In the genomic region with DNA sequence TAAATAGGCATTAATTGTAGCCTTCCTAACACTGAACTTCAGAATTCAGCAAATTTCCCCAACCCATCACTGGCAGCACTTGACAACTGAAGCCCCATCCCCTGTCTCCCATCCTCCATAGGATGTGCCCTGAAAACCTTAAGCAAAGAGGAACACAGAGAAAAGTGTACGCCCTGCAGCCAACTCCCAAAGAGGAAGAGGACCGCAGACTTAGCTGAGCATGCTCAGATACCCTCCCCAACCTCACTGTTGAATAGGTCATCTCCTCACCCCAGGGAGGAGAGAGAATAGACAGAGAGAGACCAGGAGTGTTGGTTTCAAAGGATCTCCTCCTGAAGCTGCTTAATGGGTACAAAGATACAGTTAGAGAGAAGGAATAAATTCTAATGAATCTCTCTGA, we compare ENCODE assay signal across 22 cellular contexts. TPM values are rescaled to one million over a fixed set of nuclear protein-coding genes. Genes with fewer than 3 reads are reported as not detected.
DNase-seq lines count a peak whose midpoint lies in the region; ATAC-seq and TF ChIP-seq lines count a peak whose summit lies in the region.
"Had no signal": no experiment of that assay in that cellular context is flagged by ENCODE, and none has a peak within 500 bp of the region (broad histone marks: within the 10 kb centered on the region; RNA-seq: fewer than 3 reads in every experiment).

No MANE protein-coding gene starts in this region.

- intact Hi-C loops in head of caudate nucleus (cut with DNase I), result no loop called here
- intact Hi-C loops in PC-3 (cut with micrococcal nuclease), result no loop called here

- H3K27ac ChIP-seq in PC-3 (ENCODE audit: low read length), result no peak overlapping the region
- H3K27ac ChIP-seq: ascending aorta, WERI-Rb-1 had no signal

- peak overlapping the region; percentile 42 for H3K4me3 Mint-ChIP-seq in activated CD4-positive, alpha-beta T cell treated with anti-CD3 and anti-CD28 coated beads, Interleukin-2, amount 10 ng/mL, durations not matched to agents 7 days and 5 days
- H3K4me3 Mint-ChIP-seq in T-cell, result peak overlapping the region; percentile 61 to 72 (median 64)
- H3K4me3 Mint-ChIP-seq: endodermal cell had no signal

- peaks cover 93% of the 10 kb centered on the region for H3K4me1 Mint-ChIP-seq in activated CD4-positive, alpha-beta T cell treated with anti-CD3 and anti-CD28 coated beads, Interleukin-2, amount 10 ng/mL, durations not matched to agents 7 days and 5 days
- H3K4me1 Mint-ChIP-seq in T-cell, result peaks cover 75 to 93% (median 92%) of the 10 kb centered on the region in 3 donors
- H3K4me1 Mint-ChIP-seq: endodermal cell had no signal

- TF ChIP-seq CTCF in PC-3 (conservative IDR thresholded peaks at IDR 0.05; ENCODE audit: low read depth, low read length), result no peak

- no peak overlapping the region for H3K9ac ChIP-seq in PC-3 (ENCODE audit: low read length)

- H3K27ac Mint-ChIP-seq in activated CD4-positive, alpha-beta T cell treated with anti-CD3 and anti-CD28 coated beads, Interleukin-2, amount 10 ng/mL, durations not matched to agents 7 days and 5 days, result peak overlapping the region; percentile 90
- H3K27ac Mint-ChIP-seq in T-cell, result peak overlapping the region; percentile 95 to 99
- H3K27ac Mint-ChIP-seq in activated naive CD4-positive, alpha-beta T cell treated with anti-CD3 and anti-CD28 coated beads, Interleukin-2, amount 50 U/mL, for 72 hours, result peak overlapping the region; percentile 90 to 98
- H3K27ac Mint-ChIP-seq: endodermal cell had no signal

- H3K4me2 ChIP-seq in PC-3 (ENCODE audit: low read length), result no peak overlapping the region

- CTCF ChIA-PET in activated CD4-positive, alpha-beta T cell treated with anti-CD3 and anti-CD28 coated beads, Interleukin-2, amount 10 ng/mL, durations not matched to agents 7 days and 5 days (lab: Charles Lee), result interaction anchor here (0.6 to 4.1 kb wide), 7 partner anchors 10 to 44 kb away, joined by 3 to 13 read pairs (median 5); no protein-coding TSS in a partner anchor
- CTCF ChIA-PET in T-cell (lab: Charles Lee), result interaction anchor here (0.6 to 1.5 kb wide), 8 partner anchors 8 to 256 kb away, joined by 3 to 6 read pairs (median 4); partner anchors contain the start of genes CD2 (in 1 of the 2) and TTF2 (in 1 of the 2)
- CTCF ChIA-PET in PC-3 (lab: Charles Lee), result interaction anchor here (0.7 kb wide), 1 partner anchor 168 kb away, joined by 4 read pairs; no protein-coding TSS in a partner anchor

- H3K9me3 ChIP-seq in PC-3 (ENCODE audit: low read length), result no peaks in the 10 kb centered on the region
- H3K9me3 ChIP-seq: ascending aorta had no signal

- ATAC-seq in T-cell (replicated peaks in 1 of 4), result no peak
- peak; percentile 17 to 38 for ATAC-seq in activated naive CD4-positive, alpha-beta T cell treated with anti-CD3 and anti-CD28 coated beads, Interleukin-2, amount 50 U/mL, for 72 hours
- ATAC-seq in PC-3, result no peak
- no peak for ATAC-seq in HG03521 (IDR thresholded peaks at IDR 0.05; ENCODE audit: unreplicated experiment)

- no peaks in the 10 kb centered on the region for H3F3A ChIP-seq in PC-3 (ENCODE audit: low read length, unreplicated experiment)

- H3K36me3 ChIP-seq in PC-3 (ENCODE audit: low read depth, low read length), result no peaks in the 10 kb centered on the region
- H3K36me3 ChIP-seq: ascending aorta, WERI-Rb-1 had no signal

- H3K4me1 ChIP-seq in PC-3 (ENCODE audit: insufficient read depth, low read length), result no peaks in the 10 kb centered on the region
- H3K4me1 ChIP-seq: ascending aorta had no signal

- peaks cover 13% of the 10 kb centered on the region for H3K36me3 Mint-ChIP-seq in activated CD4-positive, alpha-beta T cell treated with anti-CD3 and anti-CD28 coated beads, Interleukin-2, amount 10 ng/mL, durations not matched to agents 7 days and 5 days (ENCODE audit: low read depth)
- H3K36me3 Mint-ChIP-seq in T-cell, result no peaks in the 10 kb centered on the region
- H3K36me3 Mint-ChIP-seq in activated naive CD4-positive, alpha-beta T cell treated with anti-CD3 and anti-CD28 coated beads, Interleukin-2, amount 50 U/mL, for 72 hours, result peaks cover 42 to 44% of the 10 kb centered on the region in 2 donors

- H2AFZ ChIP-seq in PC-3 (ENCODE audit: low read length), result no peak overlapping the region

- H3K27me3 Mint-ChIP-seq in activated CD4-positive, alpha-beta T cell treated with anti-CD3 and anti-CD28 coated beads, Interleukin-2, amount 10 ng/mL, durations not matched to agents 7 days and 5 days, result no peaks in the 10 kb centered on the region
- no peaks in the 10 kb centered on the region for H3K27me3 Mint-ChIP-seq in T-cell

- POLR2A ChIA-PET in activated CD4-positive, alpha-beta T cell treated with anti-CD3 and anti-CD28 coated beads, Interleukin-2, amount 10 ng/mL, durations not matched to agents 7 days and 5 days (lab: Charles Lee), result interaction anchor here (0.8 to 1.7 kb wide), 3 partner anchors 35 to 50 kb away, joined by 3 to 7 read pairs (median 6); partner anchors contain the start of gene CD2
- POLR2A ChIA-PET in T-cell (lab: Charles Lee) (interaction anchor here (0.6 to 1.3 kb wide), 8 partner anchors 12 to 963 kb away, joined by 3 to 12 read pairs (median 4); partner anchors contain the start of genes CD2 (in 1 of the 2) and TTF2 (in 1 of the 2)), PC-3 (lab: Charles Lee; ENCODE audit: unreplicated experiment) (no interaction called here)

- no peaks in the 10 kb centered on the region for H3K79me2 ChIP-seq in PC-3 (ENCODE audit: low read length)

- no peaks in the 10 kb centered on the region for H4K20me1 ChIP-seq in PC-3 (ENCODE audit: low read length)

- peaks cover 8% of the 10 kb centered on the region for H3K27me3 ChIP-seq in PC-3 (ENCODE audit: low read length)
- H3K27me3 ChIP-seq: ascending aorta had no signal

- no peaks in the 10 kb centered on the region for H3K9me2 ChIP-seq in PC-3 (replicated peaks; ENCODE audit: low read length)

- H3K4me3 ChIP-seq in PC-3 (ENCODE audit: low read length), result no peak overlapping the region
- H3K4me3 ChIP-seq: ascending aorta had no signal

- DNase-seq in activated CD4-positive, alpha-beta T cell treated with anti-CD3 and anti-CD28 coated beads, Interleukin-2, amount 10 ng/mL, durations not matched to agents 7 days and 5 days, result no peak
- no peak for DNase-seq in activated CD4-positive, alpha-beta T cell treated with anti-CD3 and anti-CD28 coated beads, Interleukin-2, amount 50 U/mL, for 4 hours
- DNase-seq in T-cell, result no peak
- DNase-seq in activated naive CD4-positive, alpha-beta T cell treated with anti-CD3 and anti-CD28 coated beads, Interleukin-2, amount 50 U/mL, for 72 hours (ENCODE audit: low spot score in 2 of 2), result no peak
- peak; percentile 50 for DNase-seq in stimulated activated CD8-positive, alpha-beta memory T cell treated with anti-CD3 and anti-CD28 coated beads, Interleukin-4, amount 100 ng/mL, for 48 hours
- no peak for DNase-seq in head of caudate nucleus
- no peak for DNase-seq in PC-3
- DNase-seq: endodermal cell; HCEC 1CT; hypothalamus; NCI-H1436; NCI-H774; stimulated activated CD4-positive, alpha-beta T cell treated with anti-CD3 and anti-CD28 coated beads, Interleukin-15, amount 100 ng/mL, for 24 hours; stimulated activated naive CD4-positive, alpha-beta T cell treated with Interleukin-2 at 50 U/mL for 16 hours; WERI-Rb-1 had no signal

- peaks cover 5% of the 10 kb centered on the region for H3K9me3 Mint-ChIP-seq in activated CD4-positive, alpha-beta T cell treated with anti-CD3 and anti-CD28 coated beads, Interleukin-2, amount 10 ng/mL, durations not matched to agents 7 days and 5 days
- H3K9me3 Mint-ChIP-seq in T-cell, result no peaks in the 10 kb centered on the region
- no peaks in the 10 kb centered on the region for H3K9me3 Mint-ChIP-seq in activated naive CD4-positive, alpha-beta T cell treated with anti-CD3 and anti-CD28 coated beads, Interleukin-2, amount 50 U/mL, for 72 hours
- H3K9me3 Mint-ChIP-seq: endodermal cell had no signal

- BruUV-seq in PC-3 (replicated peaks; lab: Mats Ljungman, UMichigan), result no TSS peak

RNA-seq across cellular contexts. Expression of gene CD2, which starts 50.5 kb away (rescaled TPM):
- total RNA-seq in activated CD4-positive, alpha-beta T cell treated with anti-CD3 and anti-CD28 coated beads, Interleukin-2, amount 10 ng/mL, durations not matched to agents 7 days and 5 days, result 100 to 1,000 TPM; 206 to 258 TPM
- total RNA-seq in T-cell, result 100 to 1,000 TPM; 119 to 209 (median 158) TPM
- 100 to 1,000 TPM; 291 to 437 TPM for total RNA-seq in activated naive CD4-positive, alpha-beta T cell treated with anti-CD3 and anti-CD28 coated beads, Interleukin-2, amount 50 U/mL, for 72 hours
- not detected in 2 replicates for total RNA-seq in PC-3 (2014; rRNA removed)
- total RNA-seq: ascending aorta, cerebellum, Daoy, endodermal cell, kidney epithelial cell, renal cortical epithelial cell, RPMI7951 had no signal

Comparison
In these comparisons a context has a peak if more than half of its experiments do, and no peak if none do; other contexts are left out.
1. ATAC-seq: peak in activated naive CD4-positive, alpha-beta T cell treated with anti-CD3 and anti-CD28 coated beads, Interleukin-2, amount 50 U/mL, for 72 hours (2 of 2); none in T-cell (0 of 4), PC-3 (single experiment) and HG03521 (single experiment).
2. RNA of gene CD2, which starts 50.5 kb away (total RNA-seq): 291 to 437 TPM in activated naive CD4-positive, alpha-beta T cell treated with anti-CD3 and anti-CD28 coated beads, Interleukin-2, amount 50 U/mL, for 72 hours, 206 to 258 TPM in activated CD4-positive, alpha-beta T cell treated with anti-CD3 and anti-CD28 coated beads, Interleukin-2, amount 10 ng/mL, durations not matched to agents 7 days and 5 days and 119 to 209 TPM in T-cell; not detected in PC-3; every median in the first group is over 100 times any median in the second.
3. Peak in every context shown above with its lines, with median percentiles within 50 percentile points of each other: H3K27ac Mint-ChIP-seq.